Comparison of ENCODE assay signal across 20 cellular contexts in the genomic region with DNA sequence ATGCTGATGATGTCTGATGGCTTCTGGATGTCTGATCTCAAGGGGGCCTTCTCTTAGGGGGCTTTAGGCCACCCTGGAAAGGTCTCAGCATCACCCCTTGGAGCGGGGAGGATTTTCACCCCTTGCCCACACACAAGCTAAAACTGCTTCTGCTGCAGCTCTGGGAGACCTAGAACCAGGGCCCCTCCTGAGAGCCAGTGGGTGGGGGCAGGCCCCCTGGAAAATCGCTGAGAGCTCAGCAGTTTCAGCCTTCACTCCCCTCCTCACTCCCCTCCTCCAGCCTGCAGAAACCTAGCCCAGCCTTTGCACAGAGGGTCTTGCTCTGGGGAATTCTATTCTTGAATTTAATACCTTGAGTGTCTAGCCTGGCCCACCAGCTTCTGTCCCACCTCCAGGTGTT. TPM values are rescaled to one million over a fixed set of nuclear protein-coding genes. Genes with fewer than 3 reads are reported as not detected.
A peak's percentile ranks its signal among the peaks of the same experiment; 100 is the strongest.
DNase-seq lines count a peak whose midpoint lies in the region; ATAC-seq and TF ChIP-seq lines count a peak whose summit lies in the region.
"Had no signal": no experiment of that assay in that cellular context is flagged by ENCODE, and none has a peak within 500 bp of the region (broad histone marks: within the 10 kb centered on the region; RNA-seq: fewer than 3 reads in every experiment).

No MANE protein-coding gene starts in this region.

- H3K4me3 Mint-ChIP-seq in activated naive CD4-positive, alpha-beta T cell treated with anti-CD3 and anti-CD28 coated beads, Interleukin-2, amount 10 ng/mL, durations not matched to agents 7 days and 5 days: no peak overlapping the region
- H3K4me3 Mint-ChIP-seq in activated T-helper 2 cell treated with anti-CD3 and anti-CD28 coated beads, Interferon-gamma antibody, Interleukin-2, Interleukin-4, amounts not matched to agents 10 μg/mL and 5 μg/mL and 100 μg/mL, durations not matched to agents 14 hours and 24 hours and 36 hours (ENCODE audit: low read depth): peak overlapping the region; percentile 61

- DNase-seq in activated naive CD4-positive, alpha-beta T cell treated with anti-CD3 and anti-CD28 coated beads, Interleukin-2, amount 10 ng/mL, durations not matched to agents 7 days and 5 days: no peak
- DNase-seq in activated naive CD4-positive, alpha-beta T cell (lab: John Stamatoyannopoulos, UW): no peak
- DNase-seq in Peyer's patch (no peak), foreskin keratinocyte (no peak), adrenal gland (no peak), kidney glomerular epithelial cell (lab: John Stamatoyannopoulos, UW) (no peak)
- no peak for DNase-seq in activated T-helper 2 cell treated with anti-CD3 and anti-CD28 coated beads, Interferon-gamma antibody, Interleukin-2, Interleukin-4, amounts not matched to agents 10 μg/mL and 5 μg/mL and 100 μg/mL, durations not matched to agents 14 hours and 24 hours and 36 hours (ENCODE audit: low spot score)
- DNase-seq in stimulated activated CD8-positive, alpha-beta memory T cell treated with anti-CD3 and anti-CD28 coated beads, Interleukin-4, amount 100 ng/mL, for 48 hours: peak; percentile 45
- DNase-seq: amygdala, Calu3, left ventricle myocardium superior, NCI-H1930, NCI-H345, ovary, sigmoid colon had no signal

- TF ChIP-seq CTCF in Peyer's patch (IDR thresholded peaks at IDR 0.05) (no peak), foreskin keratinocyte (conservative IDR thresholded peaks at IDR 0.05) (no peak), adrenal gland (IDR thresholded peaks at IDR 0.05) (no peak)

- H3K27ac ChIP-seq in Peyer's patch (peak overlapping the region in 3 of 4 donors; percentile 38 to 77 (median 66)), foreskin keratinocyte (no peak overlapping the region), adrenal gland (no peak overlapping the region)
- H3K27ac ChIP-seq: esophagus muscularis mucosa, ovary, sigmoid colon had no signal

- WGBS in adrenal gland, 4 donors: 80 to 89% (median 83%) methylated on average over 1 to 2 of the region's 2 CpGs

- peaks cover 72% of the 10 kb centered on the region for H3K36me3 Mint-ChIP-seq in activated naive CD4-positive, alpha-beta T cell treated with anti-CD3 and anti-CD28 coated beads, Interleukin-2, amount 10 ng/mL, durations not matched to agents 7 days and 5 days
- peaks cover 79% of the 10 kb centered on the region for H3K36me3 Mint-ChIP-seq in activated T-helper 2 cell treated with anti-CD3 and anti-CD28 coated beads, Interferon-gamma antibody, Interleukin-2, Interleukin-4, amounts not matched to agents 10 μg/mL and 5 μg/mL and 100 μg/mL, durations not matched to agents 14 hours and 24 hours and 36 hours (ENCODE audit: low read depth)

- H3K9me3 Mint-ChIP-seq in activated naive CD4-positive, alpha-beta T cell treated with anti-CD3 and anti-CD28 coated beads, Interleukin-2, amount 10 ng/mL, durations not matched to agents 7 days and 5 days: no peaks in the 10 kb centered on the region
- no peaks in the 10 kb centered on the region for H3K9me3 Mint-ChIP-seq in activated T-helper 2 cell treated with anti-CD3 and anti-CD28 coated beads, Interferon-gamma antibody, Interleukin-2, Interleukin-4, amounts not matched to agents 10 μg/mL and 5 μg/mL and 100 μg/mL, durations not matched to agents 14 hours and 24 hours and 36 hours

- H3K27me3 Mint-ChIP-seq in activated naive CD4-positive, alpha-beta T cell treated with anti-CD3 and anti-CD28 coated beads, Interleukin-2, amount 10 ng/mL, durations not matched to agents 7 days and 5 days: no peaks in the 10 kb centered on the region
- H3K27me3 Mint-ChIP-seq in activated T-helper 2 cell treated with anti-CD3 and anti-CD28 coated beads, Interferon-gamma antibody, Interleukin-2, Interleukin-4, amounts not matched to agents 10 μg/mL and 5 μg/mL and 100 μg/mL, durations not matched to agents 14 hours and 24 hours and 36 hours (ENCODE audit: low read depth): no peaks in the 10 kb centered on the region

- H3K4me1 ChIP-seq in Peyer's patch: peaks cover 0 to 17% (median 2%) of the 10 kb centered on the region in 4 donors
- H3K4me1 ChIP-seq in foreskin keratinocyte: peaks cover 8% of the 10 kb centered on the region
- no peaks in the 10 kb centered on the region for H3K4me1 ChIP-seq in adrenal gland (replicated peaks in 1 of 2)
- H3K4me1 ChIP-seq: esophagus muscularis mucosa, sigmoid colon had no signal

- H3K9me3 ChIP-seq in Peyer's patch (no peaks in the 10 kb centered on the region), adrenal gland (replicated peaks in 1 of 3) (no peaks in the 10 kb centered on the region)
- H3K9me3 ChIP-seq: esophagus muscularis mucosa, ovary, sigmoid colon had no signal

- H3K4me1 Mint-ChIP-seq in activated naive CD4-positive, alpha-beta T cell treated with anti-CD3 and anti-CD28 coated beads, Interleukin-2, amount 10 ng/mL, durations not matched to agents 7 days and 5 days: peaks cover 94% of the 10 kb centered on the region
- peaks cover 80% of the 10 kb centered on the region for H3K4me1 Mint-ChIP-seq in activated T-helper 2 cell treated with anti-CD3 and anti-CD28 coated beads, Interferon-gamma antibody, Interleukin-2, Interleukin-4, amounts not matched to agents 10 μg/mL and 5 μg/mL and 100 μg/mL, durations not matched to agents 14 hours and 24 hours and 36 hours (ENCODE audit: low read depth)

- no peak for TF ChIP-seq POLR2A in Peyer's patch (IDR thresholded peaks at IDR 0.05)
- no peak for TF ChIP-seq POLR2A in adrenal gland (IDR thresholded peaks at IDR 0.05)

- H3K4me3 ChIP-seq in Peyer's patch (no peak overlapping the region), adrenal gland (no peak overlapping the region)
- H3K4me3 ChIP-seq: esophagus muscularis mucosa, K562, ovary, sigmoid colon had no signal

- intact Hi-C loops in activated T-helper 2 cell treated with anti-CD3 and anti-CD28 coated beads, Interferon-gamma antibody, Interleukin-2, Interleukin-4, amounts not matched to agents 10 μg/mL and 5 μg/mL and 100 μg/mL, durations not matched to agents 14 hours and 24 hours and 36 hours (cut with micrococcal nuclease): loop anchor here (2.0 kb wide), 1 partner anchor 16 kb away; no protein-coding TSS in a partner anchor
- intact Hi-C loops in adrenal gland (cut with DNase I): no loop called here

- no peaks in the 10 kb centered on the region for H3K36me3 ChIP-seq in Peyer's patch
- H3K36me3 ChIP-seq in adrenal gland (replicated peaks in 1 of 2): no peaks in the 10 kb centered on the region
- H3K36me3 ChIP-seq: esophagus muscularis mucosa, ovary, sigmoid colon had no signal

- CTCF ChIA-PET in activated naive CD4-positive, alpha-beta T cell treated with anti-CD3 and anti-CD28 coated beads, Interleukin-2, amount 10 ng/mL, durations not matched to agents 7 days and 5 days (lab: Charles Lee): interaction anchor here (1.8 kb wide), 1 partner anchor 53 kb away, joined by 6 read pairs; no protein-coding TSS in a partner anchor

- peak overlapping the region; percentile 97 for H3K27ac Mint-ChIP-seq in activated naive CD4-positive, alpha-beta T cell treated with anti-CD3 and anti-CD28 coated beads, Interleukin-2, amount 10 ng/mL, durations not matched to agents 7 days and 5 days
- H3K27ac Mint-ChIP-seq in activated T-helper 2 cell treated with anti-CD3 and anti-CD28 coated beads, Interferon-gamma antibody, Interleukin-2, Interleukin-4, amounts not matched to agents 10 μg/mL and 5 μg/mL and 100 μg/mL, durations not matched to agents 14 hours and 24 hours and 36 hours: peak overlapping the region; percentile 94

- ATAC-seq in foreskin keratinocyte: no peak
- ATAC-seq: left ventricle myocardium superior, SK-N-SH treated with all-trans-retinoic acid at 6 μM for 48 hours had no signal

- H3K27me3 ChIP-seq in Peyer's patch: no peaks in the 10 kb centered on the region
- H3K27me3 ChIP-seq in foreskin keratinocyte: peaks cover 29% of the 10 kb centered on the region
- no peaks in the 10 kb centered on the region for H3K27me3 ChIP-seq in adrenal gland
- H3K27me3 ChIP-seq: ovary, sigmoid colon had no signal

RNA-seq across cellular contexts. Expression of a gene that starts 17.2 kb away (rescaled TPM):
- total RNA-seq in Peyer's patch (10 to 100 TPM in 1 of 4 donors, 1 to 10 TPM in 3; 3.3 to 15.7 (median 4.7) TPM), foreskin keratinocyte (0.14 and 0.18 TPM in 2 replicates), adrenal gland (1 to 10 TPM in 7 of 8 donors, under 1 TPM in 1; 0.81 to 8.4 (median 2.4) TPM)
- total RNA-seq in activated T-helper 2 cell treated with anti-CD3 and anti-CD28 coated beads, Interferon-gamma antibody, Interleukin-2, Interleukin-4, amounts not matched to agents 10 μg/mL and 5 μg/mL and 100 μg/mL, durations not matched to agents 14 hours and 24 hours and 36 hours: 308 and 327 TPM in 2 replicates
- polyA plus RNA-seq in foreskin keratinocyte (0.07 and 0.16 TPM in 2 replicates), adrenal gland (1 to 10 TPM in 1 of 3 donors, under 1 TPM in 2; 0.37 to 3.0 (median 0.67) TPM)
- total RNA-seq: G401, RPMI7951 had no signal
- polyA plus RNA-seq: K562 had no signal

RNA-seq across cellular contexts. Expression of a gene that starts 36.7 kb away (rescaled TPM):
- total RNA-seq in Peyer's patch: 10 to 100 TPM in 1 of 4 donors, 1 to 10 TPM in 3; 3.7 to 61.9 (median 8.8) TPM
- total RNA-seq in activated T-helper 2 cell treated with anti-CD3 and anti-CD28 coated beads, Interferon-gamma antibody, Interleukin-2, Interleukin-4, amounts not matched to agents 10 μg/mL and 5 μg/mL and 100 μg/mL, durations not matched to agents 14 hours and 24 hours and 36 hours: 2.1 and 2.2 TPM in 2 replicates
- total RNA-seq in foreskin keratinocyte: 2.6 and 7.5 TPM in 2 replicates
- polyA plus RNA-seq in foreskin keratinocyte: 2.4 and 10.3 TPM in 2 replicates
- total RNA-seq in adrenal gland: 10 to 100 TPM; 16.7 to 34.9 (median 31.0) TPM
- polyA plus RNA-seq in adrenal gland: 10 to 100 TPM; 15.8 to 57.7 (median 37.2) TPM
- total RNA-seq: G401 had no signal

Comparison
In these comparisons a context has a peak if more than half of its experiments do, and no peak if none do; other contexts are left out.
1. H3K27ac ChIP-seq: peak in Peyer's patch (3 of 4); none in foreskin keratinocyte (single experiment) and adrenal gland (0 of 5).
2. RNA of a gene that starts 17.2 kb away (total RNA-seq): 308 to 327 TPM in activated T-helper 2 cell treated with anti-CD3 and anti-CD28 coated beads, Interferon-gamma antibody, Interleukin-2, Interleukin-4, amounts not matched to agents 10 μg/mL and 5 μg/mL and 100 μg/mL, durations not matched to agents 14 hours and 24 hours and 36 hours; 3.3 to 15.7 TPM in Peyer's patch, 0.81 to 8.4 TPM in adrenal gland and 0.14 to 0.18 TPM in foreskin keratinocyte; every median in the first group is over 10 times any median in the second.